Comparison of ENCODE assay signal across 9 cellular contexts in the genomic region with DNA sequence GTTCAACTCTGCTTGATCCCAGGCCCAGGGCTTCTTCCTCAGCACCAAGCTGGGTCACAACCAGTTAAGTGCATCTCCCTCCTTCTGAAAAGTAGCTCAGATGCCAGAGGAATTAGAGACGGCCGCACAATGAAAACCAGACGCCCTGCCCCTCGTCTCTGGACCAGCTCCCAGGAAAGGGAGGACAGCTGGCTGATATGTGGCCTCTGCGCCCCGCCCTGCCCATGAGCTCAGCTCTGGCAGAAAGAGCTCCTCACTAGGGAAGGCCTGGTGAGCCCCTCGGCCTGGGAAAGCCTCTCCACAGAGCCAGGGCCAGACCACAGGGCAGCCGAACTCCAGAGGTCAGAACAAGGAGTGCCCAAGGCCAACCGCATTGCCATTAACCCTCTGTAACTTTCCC. TPM values are rescaled to one million over a fixed set of nuclear protein-coding genes. Genes with fewer than 3 reads are reported as not detected.
DNase-seq lines count a peak whose midpoint lies in the region; ATAC-seq, FAIRE-seq and TF ChIP-seq lines count a peak whose summit lies in the region.
"Had no signal": no experiment of that assay in that cellular context is flagged by ENCODE, and none has a peak within 500 bp of the region (broad histone marks: within the 10 kb centered on the region; RNA-seq: fewer than 3 reads in every experiment).

No MANE protein-coding gene starts in this region.

- ATAC-seq in left lung (peak; percentile 55), GM18519 (IDR thresholded peaks at IDR 0.05; ENCODE audit: low FRiP score, unreplicated experiment) (no peak)

- peak overlapping the region in 1 of 2 donors; percentile 56 for H3K27ac ChIP-seq in left lung
- H3K27ac ChIP-seq in stomach smooth muscle (ENCODE audit: low read length) = peak overlapping the region; percentile 95
- H3K27ac ChIP-seq: VCaP had no signal

- H3K9me3 ChIP-seq in left lung = no peaks in the 10 kb centered on the region
- no peaks in the 10 kb centered on the region for H3K9me3 ChIP-seq in stomach smooth muscle (ENCODE audit: control insufficient read depth in 2 of 2, low read length in 2 of 2)

- TF ChIP-seq CTCF in HFF-Myc (IDR thresholded peaks at IDR 0.05; ENCODE audit: low read depth, low read length, missing control alignments) = no peak
- no peak for TF ChIP-seq CTCF in chondrocyte (IDR thresholded peaks at IDR 0.05)
- TF ChIP-seq CTCF in left lung (IDR thresholded peaks at IDR 0.05) = no peak

- H3K27me3 ChIP-seq in left lung (no peaks in the 10 kb centered on the region), stomach smooth muscle (ENCODE audit: control insufficient read depth in 1 of 2, insufficient read depth in 2 of 2, low read length in 2 of 2) (no peaks in the 10 kb centered on the region)

- DNase-seq in HFF-Myc (ENCODE audit: extremely low read depth, low read depth) (peak; percentile 37), chondrocyte (ENCODE audit: low spot score) (peak; percentile 62), left lung (peak in 1 of 2 donors; percentile 63), DMS153 (lab: John Stamatoyannopoulos, UW) (no peak), NCI-H2196 (lab: John Stamatoyannopoulos, UW; ENCODE audit: unreplicated experiment) (no peak), RCC 7860 (ENCODE audit: low spot score) (no peak)

- H3K9ac ChIP-seq in stomach smooth muscle (ENCODE audit: low read length in 2 of 2) = peak overlapping the region; percentile 49 to 68

- peak overlapping the region; percentile 16 for H3K4me3 Mint-ChIP-seq in chondrocyte (ENCODE audit: unreplicated experiment)

- FAIRE-seq in RCC 7860 (lab: Jason Lieb, UNC) = no peak

- no peaks in the 10 kb centered on the region for H3K36me3 Mint-ChIP-seq in chondrocyte (ENCODE audit: low read depth)

- H3K4me3 ChIP-seq in HFF-Myc (replicated peaks; ENCODE audit: low read depth, low read length) (no peak overlapping the region), left lung (no peak overlapping the region), stomach smooth muscle (ENCODE audit: low read length in 2 of 2) (peak overlapping the region; percentile 32 to 40)

- no peaks in the 10 kb centered on the region for H3K9me3 Mint-ChIP-seq in chondrocyte (ENCODE audit: low read depth)

- no peaks in the 10 kb centered on the region for H3K36me3 ChIP-seq in left lung
- H3K36me3 ChIP-seq in stomach smooth muscle (ENCODE audit: control insufficient read depth in 2 of 2, insufficient read depth in 2 of 2, low read length in 2 of 2) = no peaks in the 10 kb centered on the region

- H3K27me3 Mint-ChIP-seq in chondrocyte (ENCODE audit: low read depth) = peaks cover 2% of the 10 kb centered on the region

- peaks cover 57% of the 10 kb centered on the region for H3K4me1 Mint-ChIP-seq in chondrocyte (ENCODE audit: low read depth)

- intact Hi-C loops in left lung (cut with DNase I) = no loop called here

- peak overlapping the region; percentile 51 for H3K27ac Mint-ChIP-seq in chondrocyte (ENCODE audit: unreplicated experiment)

- H3K4me1 ChIP-seq in left lung (peaks cover 25% of the 10 kb centered on the region in 2 donors), stomach smooth muscle (ENCODE audit: control insufficient read depth, insufficient read depth, low read length) (peaks cover 61% of the 10 kb centered on the region)

RNA-seq across cellular contexts. Expression of a gene that starts 18.1 kb away (rescaled TPM):
- total RNA-seq in chondrocyte (not detected in 3 replicates), left lung (100 to 1,000 TPM in 1 of 2 donors, 1 to 10 TPM in 1; 3.5 to 397 TPM)

Comparison
In these comparisons a context has a peak if more than half of its experiments do, and no peak if none do; other contexts are left out.
1. DNase-seq: peak in HFF-Myc (single experiment) and chondrocyte (single experiment); none in DMS153 (single experiment), NCI-H2196 (single experiment) and RCC 7860 (single experiment).
2. H3K4me3 ChIP-seq: peak in stomach smooth muscle (2 of 2); none in HFF-Myc (single experiment) and left lung (0 of 2).